ENCODE assay signal across 8 cellular contexts in genomic region chr14:35826952-35827416, GRCh38. TPM values are rescaled to one million over a fixed set of nuclear protein-coding genes. Genes with fewer than 3 reads are reported as not detected.
DNase-seq lines count a peak whose midpoint lies in the region; ATAC-seq, FAIRE-seq and TF ChIP-seq lines count a peak whose summit lies in the region.

No MANE protein-coding gene starts in this region.

- no peak overlapping the region for H2BK120ac ChIP-seq in mesendoderm (ENCODE audit: low read depth, low read length)

- H4K5ac ChIP-seq in mesendoderm (ENCODE audit: low read length): no peak overlapping the region

- TF ChIP-seq EP300 in K562 (IDR thresholded peaks at IDR 0.05; ENCODE audit: low read length): no peak

- ATAC-seq in heart left ventricle (no peak), left cardiac atrium (no peak), K562 (no peak), GM21717 (IDR thresholded peaks at IDR 0.05; ENCODE audit: unreplicated experiment) (no peak), GM21381 (IDR thresholded peaks at IDR 0.05; ENCODE audit: unreplicated experiment) (no peak)

- no peak overlapping the region for H4K8ac ChIP-seq in mesendoderm (ENCODE audit: low read depth, low read length)

- peaks cover 6% of the 10 kb centered on the region for H3K79me1 ChIP-seq in mesendoderm (ENCODE audit: low read length)

- H3K9me3 ChIP-seq in heart left ventricle (no peaks in the 10 kb centered on the region), K562 (replicated peaks; ENCODE audit: control insufficient read depth, insufficient read depth, low read depth, low read length) (no peaks in the 10 kb centered on the region), uterus (no peaks in the 10 kb centered on the region)

- FAIRE-seq in K562 (lab: Jason Lieb, UNC): no peak

- H2BK5ac ChIP-seq in mesendoderm (ENCODE audit: low read length): no peak overlapping the region

- H3K9ac ChIP-seq in K562 (ENCODE audit: insufficient read depth in 1 of 2, low read depth in 2 of 2, low read length in 2 of 2) (peak overlapping the region; percentile 85 to 90), mesendoderm (ENCODE audit: low read length) (peak overlapping the region; percentile 83)

- H3K27me3 ChIP-seq in heart left ventricle (no peaks in the 10 kb centered on the region), K562 (ENCODE audit: control insufficient read depth in 2 of 2, insufficient read depth in 2 of 2, low read length in 2 of 2) (no peaks in the 10 kb centered on the region), mesendoderm (ENCODE audit: insufficient read depth, low read length, poor library complexity) (no peaks in the 10 kb centered on the region), uterus (no peaks in the 10 kb centered on the region)

- H3K9me1 ChIP-seq in K562 (ENCODE audit: control insufficient read depth, insufficient read depth, low read length): no peaks in the 10 kb centered on the region

- H3K4me3 ChIP-seq in heart left ventricle: peak overlapping the region; percentile 68 to 97 (median 81)
- H3K4me3 ChIP-seq in K562: peak overlapping the region; percentile 78
- peak overlapping the region; percentile 87 for H3K4me3 ChIP-seq in mesendoderm (ENCODE audit: low read length)
- H3K4me3 ChIP-seq in uterus: peak overlapping the region; percentile 63 to 84

- in situ Hi-C loops in K562 (cut with MboI): loop anchor here (25.0 kb wide), 1 partner anchor 1335 kb away; the partner anchor contains the start of gene SLC25A21

- WGBS in heart left ventricle, 4 donors: 1 to 3% (median 2%) methylated on average over 9 to 11 of the region's 11 CpGs
- 0% methylated on average over 10 of the region's 11 CpGs for WGBS in K562 (ENCODE audit: insufficient coverage, low coverage, missing lambda C conversion rate)
- WGBS in mesendoderm (ENCODE audit: extremely low coverage, insufficient coverage, low lambda C conversion rate): no CpG with 5 or more reads among the region's 11 CpGs

- TF ChIP-seq CTCF in heart left ventricle (IDR thresholded peaks at IDR 0.05) (peak in 1 of 12 donors; percentile 4), K562 (IDR thresholded peaks at IDR 0.05 in 2 of 3, conservative IDR thresholded peaks at IDR 0.05 in 1 of 3; ENCODE audit: insufficient read depth in 2 of 3, low read depth in 1 of 3, low read length in 3 of 3) (no peak), uterus (IDR thresholded peaks at IDR 0.05) (no peak)

- peak overlapping the region; percentile 99 for H2AFZ ChIP-seq in K562 (ENCODE audit: low read depth, low read length)

- no peak overlapping the region for H3K4ac ChIP-seq in mesendoderm (ENCODE audit: low read depth, low read length)

- H3K4me1 ChIP-seq in heart left ventricle (peaks cover 0 to 14% (median 8%) of the 10 kb centered on the region in 12 donors), K562 (replicated peaks in 1 of 2; ENCODE audit: control insufficient read depth in 2 of 2, insufficient read depth in 2 of 2, low read length in 2 of 2) (peaks cover 3% of the 10 kb centered on the region in 2 experiments; a peak in 2 of 5 replicates), mesendoderm (ENCODE audit: control insufficient read depth, low read depth, low read length) (peaks cover 3% of the 10 kb centered on the region), uterus (no peaks in the 10 kb centered on the region)

- peak overlapping the region; percentile 98 for H3K4me2 ChIP-seq in K562 (ENCODE audit: insufficient read depth, low read length)
- peak overlapping the region; percentile 72 for H3K4me2 ChIP-seq in mesendoderm (ENCODE audit: low read length)

- TF ChIP-seq RAD21 in K562 (CRISPR knock-in tag; conservative IDR thresholded peaks at IDR 0.05 in 1 of 2, IDR thresholded peaks at IDR 0.05 in 1 of 2): no peak

- H3K23ac ChIP-seq in mesendoderm (ENCODE audit: low read length): no peak overlapping the region

- H3K56ac ChIP-seq in mesendoderm (ENCODE audit: low read length): peak overlapping the region; percentile 88

- H3K36me3 ChIP-seq in heart left ventricle: peaks cover 0 to 9% (median 7%) of the 10 kb centered on the region in 9 donors
- peaks cover 7% of the 10 kb centered on the region; the same call in 1 of the 3 replicates for H3K36me3 ChIP-seq in K562 (ENCODE audit: control insufficient read depth, insufficient read depth, low read length)
- H3K36me3 ChIP-seq in mesendoderm (ENCODE audit: control insufficient read depth, insufficient read depth, low read length): no peaks in the 10 kb centered on the region
- no peaks in the 10 kb centered on the region for H3K36me3 ChIP-seq in uterus

- no peak overlapping the region for H2AK5ac ChIP-seq in mesendoderm (ENCODE audit: low read length)

- H4K20me1 ChIP-seq in K562 (replicated peaks; ENCODE audit: control insufficient read depth, insufficient read depth, low read length): no peaks in the 10 kb centered on the region

- POLR2A ChIA-PET in K562 (lab: Yijun Ruan, JAX): interaction anchor here (0.6 to 1.5 kb wide), 4 partner anchors 8 to 1278 kb away, joined by 4 to 8 read pairs (median 5); no protein-coding TSS in a partner anchor

- H3K79me2 ChIP-seq in K562 (ENCODE audit: control insufficient read depth, insufficient read depth, low read length) (peaks cover 10% of the 10 kb centered on the region; the same call in 2 of the 3 replicates), mesendoderm (ENCODE audit: control insufficient read depth, insufficient read depth, low read length) (peaks cover 3% of the 10 kb centered on the region)

- CTCF ChIA-PET in K562 (lab: Yijun Ruan, JAX; ENCODE audit: low intra/inter-chr PET ratio): no interaction called here

- DNase-seq in heart left ventricle (no peak), left cardiac atrium (no peak), K562 (ENCODE audit: extremely low read depth in 1 of 4, low spot score in 3 of 4) (no peak), mesendoderm (no peak), uterus (no peak), SIG-M5 (lab: John Stamatoyannopoulos, UW) (no peak)

- intact Hi-C loops in heart left ventricle (cut with DNase I): loop anchor here in 1 of 10 donors (10.0 kb wide), 2 partner anchors 498 to 952 kb away; partner anchors contain the start of genes BAZ1A and MBIP
- intact Hi-C loops in left cardiac atrium (cut with DNase I): no loop called here
- intact Hi-C loops in K562 (cut with micrococcal nuclease): loop anchor here (10.0 kb wide), 1 partner anchor 292 kb away; the partner anchor contains the start of gene INSM2
- intact Hi-C loops in uterus (cut with DNase I; ENCODE audit: low total_unique reads): no loop called here

- TF ChIP-seq POLR2A in heart left ventricle (IDR thresholded peaks at IDR 0.05) (no peak), K562 (conservative IDR thresholded peaks at IDR 0.05) (no peak), uterus (IDR thresholded peaks at IDR 0.05) (no peak)

- H3K27ac ChIP-seq in heart left ventricle: peak overlapping the region; percentile 43 to 100 (median 96)
- H3K27ac ChIP-seq in K562 (ENCODE audit: extremely low read depth, low read depth, low read length): no peak overlapping the region
- H3K27ac ChIP-seq in mesendoderm (ENCODE audit: low read depth, low read length): peak overlapping the region; percentile 39
- H3K27ac ChIP-seq in uterus: peak overlapping the region; percentile 94 to 95

- TSS peak; percentile 74 for BruUV-seq in K562 (replicated peaks; lab: Mats Ljungman, UMichigan)

- H2BK15ac ChIP-seq in mesendoderm (replicated peaks; ENCODE audit: low read depth): no peak overlapping the region

- H3K18ac ChIP-seq in mesendoderm (ENCODE audit: low read length): peak overlapping the region; percentile 3

RNA-seq across cellular contexts. Expression of gene BRMS1L, which starts 0.8 kb away (rescaled TPM):
- total RNA-seq in heart left ventricle (10 to 100 TPM in 5 of 9 donors, 1 to 10 TPM in 4; 5.3 to 14.8 (median 11.2) TPM), left cardiac atrium (10 to 100 TPM in 1 of 2 donors, 1 to 10 TPM in 1; 9.7 to 15.3 TPM), K562 (2014; rRNA removed) (1.2 and 1.3 TPM in 2 replicates), K562 (2014; rRNA removed; fragmentation: Illumina TruSeq; extraction: Trizol) (3.6 and 4.5 TPM in 2 replicates), K562 (2015; rRNA removed; fragmentation: Illumina TruSeq; extraction: Trizol) (4.1 and 4.2 TPM in 2 replicates), K562 (2021) (2.6 and 4.7 TPM in 2 replicates), uterus (10 to 100 TPM in 2 of 4 donors, 1 to 10 TPM in 2; 1.5 to 16.3 (median 8.5) TPM)
- polyA plus RNA-seq in heart left ventricle (10 to 100 TPM in 1 of 2 donors, 1 to 10 TPM in 1; 3.4 to 11.1 TPM), K562 (2011; rRNA removed) (3.2 and 4.7 TPM in 2 replicates), K562 (2014; fragmentation: Illumina TruSeq; extraction: Trizol) (3.3 and 3.5 TPM in 2 replicates), K562 (2014; fragmentation: Nextera tagmentation; extraction: Ambion mirVana) (1 to 10 TPM; 1.4 to 2.0 TPM), K562 (2014; rRNA removed) (3.5 and 4.0 TPM in 2 replicates)
- total RNA-seq in K562 (2011; cell fraction: chromatin; rRNA removed; ENCODE audit: low replicate concordance): 2.5 and 12.8 TPM in 2 replicates
- total RNA-seq in K562 (2011; cell fraction: nucleolus; rRNA removed): 0.50 and 1.1 TPM in 2 replicates
- 2.1 and 5.7 TPM in 2 replicates for total RNA-seq in K562 (2011; cell fraction: nucleoplasm; rRNA removed)
- polyA plus RNA-seq in K562 (2011; cell fraction: cytosol; rRNA removed): 0.30 and 0.80 TPM in 2 replicates
- polyA plus RNA-seq in K562 (2011; cell fraction: nucleus; rRNA removed): 1.7 and 3.3 TPM in 2 replicates
- 2.0 and 3.7 TPM in 2 replicates for polyA plus RNA-seq in K562 (2012)
- 3.0 and 3.6 TPM in 2 replicates for polyA minus RNA-seq in K562 (2011; rRNA and poly(A)+ RNA removed)
- polyA minus RNA-seq in K562 (2011; cell fraction: cytosol; rRNA and poly(A)+ RNA removed): 1.7 and 4.0 TPM in 2 replicates
- 2.6 and 4.1 TPM in 2 replicates for polyA minus RNA-seq in K562 (2011; cell fraction: nucleus; rRNA and poly(A)+ RNA removed)
- polyA plus RNA-seq in mesendoderm (2013, experiment 1 of 2): 7.1 TPM
- 7.2 TPM for polyA plus RNA-seq in mesendoderm (2013, experiment 2 of 2)

RNA-seq across cellular contexts. Expression of gene RALGAPA1, which starts 17.9 kb away (rescaled TPM):
- total RNA-seq in heart left ventricle (10 to 100 TPM; 26.0 to 43.0 (median 33.3) TPM), left cardiac atrium (10 to 100 TPM; 30.4 to 40.8 TPM), K562 (2014; rRNA removed) (5.9 and 6.2 TPM in 2 replicates), K562 (2014; rRNA removed; fragmentation: Illumina TruSeq; extraction: Trizol) (14.6 and 15.5 TPM in 2 replicates), K562 (2015; rRNA removed; fragmentation: Illumina TruSeq; extraction: Trizol) (13.3 and 16.3 TPM in 2 replicates), K562 (2021) (14.0 and 14.7 TPM in 2 replicates), uterus (100 to 1,000 TPM in 2 of 4 donors, 10 to 100 TPM in 2; 44.1 to 138 (median 108) TPM)
- polyA plus RNA-seq in heart left ventricle (10 to 100 TPM in 1 of 2 donors, 1 to 10 TPM in 1; 9.9 to 11.7 TPM), K562 (2011; rRNA removed) (3.9 and 5.8 TPM in 2 replicates), K562 (2014; fragmentation: Illumina TruSeq; extraction: Trizol) (7.1 and 9.2 TPM in 2 replicates), K562 (2014; fragmentation: Nextera tagmentation; extraction: Ambion mirVana) (1 to 10 TPM; 2.5 to 3.4 TPM), K562 (2014; rRNA removed) (4.7 and 6.2 TPM in 2 replicates)
- total RNA-seq in K562 (2011; cell fraction: chromatin; rRNA removed; ENCODE audit: low replicate concordance): 9.5 and 55.1 TPM in 2 replicates
- 4.8 and 9.1 TPM in 2 replicates for total RNA-seq in K562 (2011; cell fraction: nucleolus; rRNA removed)
- total RNA-seq in K562 (2011; cell fraction: nucleoplasm; rRNA removed): 13.9 and 16.5 TPM in 2 replicates
- 1.4 and 2.2 TPM in 2 replicates for polyA plus RNA-seq in K562 (2011; cell fraction: cytosol; rRNA removed)
- 5.0 and 5.3 TPM in 2 replicates for polyA plus RNA-seq in K562 (2011; cell fraction: nucleus; rRNA removed)
- 4.7 and 6.4 TPM in 2 replicates for polyA plus RNA-seq in K562 (2012)
- 18.6 and 21.9 TPM in 2 replicates for polyA minus RNA-seq in K562 (2011; rRNA and poly(A)+ RNA removed)
- 7.7 and 10.6 TPM in 2 replicates for polyA minus RNA-seq in K562 (2011; cell fraction: cytosol; rRNA and poly(A)+ RNA removed)
- 19.5 and 21.1 TPM in 2 replicates for polyA minus RNA-seq in K562 (2011; cell fraction: nucleus; rRNA and poly(A)+ RNA removed)
- 11.2 TPM for polyA plus RNA-seq in mesendoderm (2013, experiment 1 of 2)
- polyA plus RNA-seq in mesendoderm (2013, experiment 2 of 2): 10.7 TPM
